ENCODE assay signal across 8 cellular contexts in genomic region chr11:1837171-1838076, GRCh38. TPM values are rescaled to one million over a fixed set of nuclear protein-coding genes. Genes with fewer than 3 reads are reported as not detected.
DNase-seq lines count a peak whose midpoint lies in the region; ATAC-seq and TF ChIP-seq lines count a peak whose summit lies in the region.

No MANE protein-coding gene starts in this region.

- H3K4me2 ChIP-seq in BLaER1, result peak overlapping the region; percentile 83

- no peaks in the 10 kb centered on the region for H3K36me3 ChIP-seq in BLaER1

- no peaks in the 10 kb centered on the region for H3K9me3 Mint-ChIP-seq in brain

- H3K27me3 ChIP-seq in BLaER1, result no peaks in the 10 kb centered on the region

- H3K4me1 Mint-ChIP-seq in brain, result peaks cover 16% of the 10 kb centered on the region

- peak overlapping the region; percentile 70; the same call in 1 of the 2 replicates for H3K27ac ChIP-seq in BLaER1
- H3K27ac ChIP-seq in VCaP, result no peak overlapping the region

- H3K4me3 Mint-ChIP-seq in brain, result no peak overlapping the region

- H3K4me3 ChIP-seq in BLaER1, result no peak overlapping the region
- H3K4me3 ChIP-seq in Jurkat, Clone E6-1 (ENCODE audit: low read length), result no peak overlapping the region

- H3K36me3 Mint-ChIP-seq in brain, result no peaks in the 10 kb centered on the region

- H3K9me3 ChIP-seq in BLaER1, result no peaks in the 10 kb centered on the region

- TF ChIP-seq CTCF in VCaP (conservative IDR thresholded peaks at IDR 0.05), result peak; percentile 84
- peak; percentile 98 for TF ChIP-seq CTCF in brain (conservative IDR thresholded peaks at IDR 0.05)

- H3K27me3 Mint-ChIP-seq in brain, result peaks cover 3% of the 10 kb centered on the region

- peak overlapping the region in 1 of 5 experiments; percentile 69 for H3K27ac Mint-ChIP-seq in brain

- ATAC-seq in GM19328 (IDR thresholded peaks at IDR 0.05; ENCODE audit: unreplicated experiment) (peak; percentile 59), left lobe of liver (peak; percentile 48)

- H4K20me1 ChIP-seq in BLaER1, result 0 out of 2 replicates have a peak, but pooled peaks cover 7% of the 10 kb centered on the region

- H3K9ac ChIP-seq in BLaER1, result no peak overlapping the region

- H3K4me1 ChIP-seq in BLaER1, result peaks cover 62% of the 10 kb centered on the region

- DNase-seq in Jurkat, Clone E6-1 (ENCODE audit: low read depth, low spot score), result peak; percentile 42
- DNase-seq in left lobe of liver (ENCODE audit: low spot score) (no peak), NCI-H1694 (lab: John Stamatoyannopoulos, UW) (no peak)
- peak; percentile 53 for DNase-seq in stimulated activated CD8-positive, alpha-beta memory T cell treated with anti-CD3 and anti-CD28 coated beads, Interleukin-12 subunit alpha, Interleukin-12 subunit beta, amount 100 ng/mL, for 24 hours (ENCODE audit: extremely low read depth)

RNA-seq across cellular contexts. Expression of gene TNNI2, which starts 1.4 kb away (rescaled TPM):
- polyA plus RNA-seq in Jurkat, Clone E6-1 (2012; ENCODE audit: insufficient read depth, insufficient read length), result not detected
- polyA plus RNA-seq in brain (ENCODE audit: insufficient read depth, low read depth, low replicate concordance), result not detected
- not detected for total RNA-seq in left lobe of liver

RNA-seq across cellular contexts. Expression of gene SYT8, which starts 2.6 kb away (rescaled TPM):
- not detected for polyA plus RNA-seq in Jurkat, Clone E6-1 (2012; ENCODE audit: insufficient read depth, insufficient read length)
- polyA plus RNA-seq in brain (ENCODE audit: insufficient read depth, low read depth, low replicate concordance), result not detected
- 0.30 TPM for total RNA-seq in left lobe of liver

RNA-seq across cellular contexts. Expression of gene LSP1, which starts 15.5 kb away (rescaled TPM):
- 10.3 TPM for polyA plus RNA-seq in Jurkat, Clone E6-1 (2012; ENCODE audit: insufficient read depth, insufficient read length)
- 3.7 TPM for polyA plus RNA-seq in brain (ENCODE audit: insufficient read depth, low read depth, low replicate concordance)
- total RNA-seq in left lobe of liver, result 3.6 TPM

RNA-seq across cellular contexts. Expression of gene PRR33, which starts 54.3 kb away (rescaled TPM):
- 8.8 TPM for polyA plus RNA-seq in Jurkat, Clone E6-1 (2012; ENCODE audit: insufficient read depth, insufficient read length)
- not detected for polyA plus RNA-seq in brain (ENCODE audit: insufficient read depth, low read depth, low replicate concordance)
- total RNA-seq in left lobe of liver, result not detected

Comparison
In these comparisons a context has a peak if more than half of its experiments do, and no peak if none do; other contexts are left out.
1. DNase-seq: peak in Jurkat, Clone E6-1 (single experiment) and stimulated activated CD8-positive, alpha-beta memory T cell treated with anti-CD3 and anti-CD28 coated beads, Interleukin-12 subunit alpha, Interleukin-12 subunit beta, amount 100 ng/mL, for 24 hours (single experiment); none in left lobe of liver (single experiment) and NCI-H1694 (single experiment).